In genomic region chr6:15483060-15483459, GRCh38 we compare ENCODE assay signal across 2 cellular contexts.
TF ChIP-seq lines count a peak whose summit lies in the region.

No MANE protein-coding gene starts in this region.

TF ChIP-seq in IMR-90, 13 proteins besides CTCF, POLR2A, EP300 and RAD21 (continued from another document):
- TF ChIP-seq RFX5 (IDR thresholded peaks at IDR 0.05; ENCODE audit: low read depth, low read length): no peak

TF ChIP-seq in K562, 482 proteins besides CTCF, POLR2A, EP300 and RAD21 (continued from another document):
- TF ChIP-seq, protein P1, sequence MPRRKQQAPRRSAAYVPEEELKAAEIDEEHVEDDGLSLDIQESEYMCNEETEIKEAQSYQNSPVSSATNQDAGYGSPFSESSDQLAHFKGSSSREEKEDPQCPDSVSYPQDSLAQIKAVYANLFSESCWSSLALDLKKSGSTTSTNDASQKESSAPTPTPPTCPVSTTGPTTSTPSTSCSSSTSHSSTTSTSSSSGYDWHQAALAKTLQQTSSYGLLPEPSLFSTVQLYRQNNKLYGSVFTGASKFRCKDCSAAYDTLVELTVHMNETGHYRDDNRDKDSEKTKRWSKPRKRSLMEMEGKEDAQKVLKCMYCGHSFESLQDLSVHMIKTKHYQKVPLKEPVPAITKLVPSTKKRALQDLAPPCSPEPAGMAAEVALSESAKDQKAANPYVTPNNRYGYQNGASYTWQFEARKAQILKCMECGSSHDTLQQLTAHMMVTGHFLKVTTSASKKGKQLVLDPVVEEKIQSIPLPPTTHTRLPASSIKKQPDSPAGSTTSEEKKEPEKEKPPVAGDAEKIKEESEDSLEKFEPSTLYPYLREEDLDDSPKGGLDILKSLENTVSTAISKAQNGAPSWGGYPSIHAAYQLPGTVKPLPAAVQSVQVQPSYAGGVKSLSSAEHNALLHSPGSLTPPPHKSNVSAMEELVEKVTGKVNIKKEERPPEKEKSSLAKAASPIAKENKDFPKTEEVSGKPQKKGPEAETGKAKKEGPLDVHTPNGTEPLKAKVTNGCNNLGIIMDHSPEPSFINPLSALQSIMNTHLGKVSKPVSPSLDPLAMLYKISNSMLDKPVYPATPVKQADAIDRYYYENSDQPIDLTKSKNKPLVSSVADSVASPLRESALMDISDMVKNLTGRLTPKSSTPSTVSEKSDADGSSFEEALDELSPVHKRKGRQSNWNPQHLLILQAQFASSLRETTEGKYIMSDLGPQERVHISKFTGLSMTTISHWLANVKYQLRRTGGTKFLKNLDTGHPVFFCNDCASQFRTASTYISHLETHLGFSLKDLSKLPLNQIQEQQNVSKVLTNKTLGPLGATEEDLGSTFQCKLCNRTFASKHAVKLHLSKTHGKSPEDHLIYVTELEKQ (CRISPR knock-in tag; IDR thresholded peaks at IDR 0.05): no peak
- TF ChIP-seq ZKSCAN3 (CRISPR knock-in tag; IDR thresholded peaks at IDR 0.05): no peak
